21 cellular contexts compared by ENCODE assay signal in the genomic region with DNA sequence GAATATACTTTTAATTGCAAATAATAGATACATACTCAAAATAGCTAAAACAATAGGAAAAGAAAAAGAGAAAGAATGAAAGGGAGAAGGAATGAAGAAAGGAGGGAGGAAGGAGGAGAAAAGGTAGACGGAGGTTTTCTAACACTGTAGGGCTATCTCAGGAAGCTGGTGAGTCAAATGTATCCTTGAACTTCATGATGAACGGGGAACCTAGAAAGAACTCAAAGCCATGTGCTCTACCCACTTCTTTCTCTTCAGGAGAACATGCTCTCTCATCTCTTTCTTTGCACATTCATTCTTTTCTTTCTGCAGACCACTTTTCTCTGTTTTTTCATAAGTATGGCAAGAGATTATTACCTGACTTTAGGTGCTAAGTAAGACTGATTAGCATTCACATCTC.
"Had no signal": no experiment of that assay in that cellular context is flagged by ENCODE, and none has a peak within 500 bp of the region (broad histone marks: within the 10 kb centered on the region; RNA-seq: fewer than 3 reads in every experiment).

No MANE protein-coding gene starts in this region.

- H3K4me3 Mint-ChIP-seq: activated CD4-positive, alpha-beta T cell treated with anti-CD3 and anti-CD28 coated beads, Interleukin-2, amount 10 ng/mL, durations not matched to agents 24 days and 14 days; activated CD8-positive, alpha-beta T cell treated with anti-CD3 and anti-CD28 coated beads, Interleukin-2, amount 10 ng/mL, durations not matched to agents 7 days and 5 days; activated naive CD4-positive, alpha-beta T cell treated with anti-CD3 and anti-CD28 coated beads, Interleukin-2, amount 10 ng/mL, durations not matched to agents 7 days and 5 days; activated naive CD8-positive, alpha-beta T cell treated with anti-CD3 and anti-CD28 coated beads, Interleukin-2, amount 50 U/mL, for 24 hours; activated T-cell treated with anti-CD3 and anti-CD28 coated beads, Interleukin-2, amount 50 U/mL, for 4 hours; brain; endodermal cell; naive thymus-derived CD4-positive, alpha-beta T cell; neural progenitor cell had no signal

- H3K27ac Mint-ChIP-seq: activated CD4-positive, alpha-beta T cell treated with anti-CD3 and anti-CD28 coated beads, Interleukin-2, amount 10 ng/mL, durations not matched to agents 24 days and 14 days; activated CD8-positive, alpha-beta T cell treated with anti-CD3 and anti-CD28 coated beads, Interleukin-2, amount 10 ng/mL, durations not matched to agents 7 days and 5 days; activated naive CD4-positive, alpha-beta T cell treated with anti-CD3 and anti-CD28 coated beads, Interleukin-2, amount 10 ng/mL, durations not matched to agents 7 days and 5 days; activated naive CD8-positive, alpha-beta T cell treated with anti-CD3 and anti-CD28 coated beads, Interleukin-2, amount 50 U/mL, for 24 hours; brain; endodermal cell; naive thymus-derived CD4-positive, alpha-beta T cell; neural progenitor cell; progenitor cell of endocrine pancreas had no signal

- H3K9me3 Mint-ChIP-seq: activated naive CD8-positive, alpha-beta T cell treated with anti-CD3 and anti-CD28 coated beads, Interleukin-2, amount 50 U/mL, for 24 hours; activated T-cell treated with anti-CD3 and anti-CD28 coated beads, Interleukin-2, amount 50 U/mL, for 4 hours; neural progenitor cell had no signal

- H3K36me3 Mint-ChIP-seq: activated naive CD4-positive, alpha-beta T cell treated with anti-CD3 and anti-CD28 coated beads, Interleukin-2, amount 10 ng/mL, durations not matched to agents 7 days and 5 days; brain; neural progenitor cell had no signal

- ATAC-seq: activated CD8-positive, alpha-beta T cell treated with anti-CD3 and anti-CD28 coated beads, Interleukin-2, amount 10 ng/mL, durations not matched to agents 7 days and 5 days; activated naive CD8-positive, alpha-beta T cell treated with anti-CD3 and anti-CD28 coated beads, Interleukin-2, amount 50 U/mL, for 24 hours; activated T-cell treated with anti-CD3 and anti-CD28 coated beads, Interleukin-2, amount 50 U/mL, for 4 hours; mucosa of descending colon; naive thymus-derived CD4-positive, alpha-beta T cell; stimulated activated naive CD8-positive, alpha-beta T cell treated with anti-CD3 and anti-CD28 coated beads, Interleukin-15, Interleukin-2, amounts not matched to agents 100 U/mL and 50 U/mL, for 24 hours had no signal

- DNase-seq: activated CD4-positive, alpha-beta T cell treated with anti-CD3 and anti-CD28 coated beads, Interleukin-2, amount 10 ng/mL, durations not matched to agents 24 days and 14 days; activated CD8-positive, alpha-beta T cell treated with anti-CD3 and anti-CD28 coated beads, Interleukin-2, amount 10 ng/mL, durations not matched to agents 7 days and 5 days; activated effector memory CD4-positive, alpha-beta T cell treated with Interleukin-2 at 50 U/mL for 16 hours; activated naive CD4-positive, alpha-beta T cell treated with anti-CD3 and anti-CD28 coated beads, Interleukin-2, amount 10 ng/mL, durations not matched to agents 7 days and 5 days; activated naive CD8-positive, alpha-beta T cell treated with anti-CD3 and anti-CD28 coated beads, Interleukin-2, amount 50 U/mL, for 24 hours; activated T-cell treated with anti-CD3 and anti-CD28 coated beads, Interleukin-2, amount 50 U/mL, for 4 hours; anterior cingulate cortex; caudate nucleus; dorsolateral prefrontal cortex; endodermal cell; foreskin fibroblast; mesenchymal stem cell; mucosa of descending colon; naive thymus-derived CD4-positive, alpha-beta T cell; stimulated activated CD4-positive, alpha-beta T cell treated with anti-CD3 and anti-CD28 coated beads, Interleukin-12 subunit alpha, Interleukin-12 subunit beta, amount 100 ng/mL, for 4 hours; stimulated activated CD4-positive, alpha-beta T cell treated with anti-CD3 and anti-CD28 coated beads, Interleukin-1b, Interleukin-23, amount 100 ng/mL, for 48 hours; stimulated activated CD8-positive, alpha-beta memory T cell treated with anti-CD3 and anti-CD28 coated beads, Interleukin-4, amount 100 ng/mL, for 48 hours; stimulated activated naive CD8-positive, alpha-beta T cell treated with anti-CD3 and anti-CD28 coated beads, Interleukin-15, Interleukin-2, amounts not matched to agents 100 U/mL and 50 U/mL, for 24 hours had no signal

- H3K4me1 Mint-ChIP-seq: activated CD4-positive, alpha-beta T cell treated with anti-CD3 and anti-CD28 coated beads, Interleukin-2, amount 10 ng/mL, durations not matched to agents 24 days and 14 days; activated naive CD4-positive, alpha-beta T cell treated with anti-CD3 and anti-CD28 coated beads, Interleukin-2, amount 10 ng/mL, durations not matched to agents 7 days and 5 days; brain; neural progenitor cell had no signal

- H3K27me3 Mint-ChIP-seq: activated naive CD4-positive, alpha-beta T cell treated with anti-CD3 and anti-CD28 coated beads, Interleukin-2, amount 10 ng/mL, durations not matched to agents 7 days and 5 days; brain; progenitor cell of endocrine pancreas had no signal
